In genomic region chr14:54207991-54208520, GRCh38 we compare ENCODE assay signal across 16 cellular contexts.
"Had no signal": no experiment of that assay in that cellular context is flagged by ENCODE, and none has a peak within 500 bp of the region (broad histone marks: within the 10 kb centered on the region; RNA-seq: fewer than 3 reads in every experiment).

No MANE protein-coding gene starts in this region.

- H3K36me3 Mint-ChIP-seq: activated naive CD4-positive, alpha-beta T cell treated with anti-CD3 and anti-CD28 coated beads, Interleukin-2, amount 50 U/mL, for 72 hours; brain; stimulated activated memory B cell treated with anti-CD40 and anti-IgM and Interleukin-4, amounts not matched to agents 10 μg/mL and 1 μg/mL and 100 μg/mL, for 72 hours had no signal

- H3K27ac ChIP-seq: left ventricle myocardium inferior, ovary had no signal

- H3K4me3 Mint-ChIP-seq: activated CD4-positive, alpha-beta memory T cell treated with anti-CD3 and anti-CD28 coated beads, Interleukin-2, amount 10 ng/mL, durations not matched to agents 7 days and 5 days; activated T-cell treated with anti-CD3 and anti-CD28 coated beads, Interleukin-2, amount 50 U/mL, for 4 hours; brain; central memory CD8-positive, alpha-beta T cell; stimulated activated memory B cell treated with anti-CD40 and anti-IgM and Interleukin-4, amounts not matched to agents 10 μg/mL and 1 μg/mL and 100 μg/mL, for 72 hours; T-helper 17 cell had no signal

- H3K4me1 ChIP-seq: left ventricle myocardium inferior had no signal

- H3K27ac Mint-ChIP-seq: activated CD4-positive, alpha-beta memory T cell treated with anti-CD3 and anti-CD28 coated beads, Interleukin-2, amount 10 ng/mL, durations not matched to agents 7 days and 5 days; activated naive CD4-positive, alpha-beta T cell treated with anti-CD3 and anti-CD28 coated beads, Interleukin-2, amount 50 U/mL, for 72 hours; brain; stimulated activated memory B cell treated with anti-CD40 and anti-IgM and Interleukin-4, amounts not matched to agents 10 μg/mL and 1 μg/mL and 100 μg/mL, for 72 hours; T-helper 17 cell had no signal

- H3K4me1 Mint-ChIP-seq: activated CD4-positive, alpha-beta memory T cell treated with anti-CD3 and anti-CD28 coated beads, Interleukin-2, amount 10 ng/mL, durations not matched to agents 7 days and 5 days; central memory CD8-positive, alpha-beta T cell; stimulated activated memory B cell treated with anti-CD40 and anti-IgM and Interleukin-4, amounts not matched to agents 10 μg/mL and 1 μg/mL and 100 μg/mL, for 72 hours; T-helper 17 cell had no signal

- FAIRE-seq: kidney had no signal

- ATAC-seq: activated naive CD4-positive, alpha-beta T cell treated with anti-CD3 and anti-CD28 coated beads, Interleukin-2, amount 50 U/mL, for 72 hours; activated T-cell treated with anti-CD3 and anti-CD28 coated beads, Interleukin-2, amount 50 U/mL, for 4 hours; esophagus mucosa; stimulated activated memory B cell treated with anti-CD40 and anti-IgM and Interleukin-4, amounts not matched to agents 10 μg/mL and 1 μg/mL and 100 μg/mL, for 72 hours; T-helper 17 cell had no signal

- DNase-seq: activated CD4-positive, alpha-beta memory T cell treated with anti-CD3 and anti-CD28 coated beads, Interleukin-2, amount 10 ng/mL, durations not matched to agents 7 days and 5 days; activated CD4-positive, alpha-beta T cell treated with anti-CD3 and anti-CD28 coated beads for 4 hours; activated effector memory CD4-positive, alpha-beta T cell treated with Interleukin-2 at 50 U/mL for 16 hours; activated T-cell treated with anti-CD3 and anti-CD28 coated beads, Interleukin-2, amount 50 U/mL, for 4 hours; amniotic stem cell; hippocampal formation; kidney; left ventricle myocardium inferior; ovary; stimulated activated CD4-positive, alpha-beta T cell treated with anti-CD3 and anti-CD28 coated beads, Interleukin-2, amount 100 ng/mL, for 48 hours; T-helper 17 cell had no signal

- H3K4me3 ChIP-seq: left ventricle myocardium inferior, ovary had no signal

- H3K9me3 ChIP-seq: ovary had no signal

- H3K27me3 ChIP-seq: ovary had no signal

- H3K36me3 ChIP-seq: left ventricle myocardium inferior, ovary had no signal

- H3K9me3 Mint-ChIP-seq: activated CD4-positive, alpha-beta memory T cell treated with anti-CD3 and anti-CD28 coated beads, Interleukin-2, amount 10 ng/mL, durations not matched to agents 7 days and 5 days; activated naive CD4-positive, alpha-beta T cell treated with anti-CD3 and anti-CD28 coated beads, Interleukin-2, amount 50 U/mL, for 72 hours; activated T-cell treated with anti-CD3 and anti-CD28 coated beads, Interleukin-2, amount 50 U/mL, for 4 hours; central memory CD8-positive, alpha-beta T cell; stimulated activated memory B cell treated with anti-CD40 and anti-IgM and Interleukin-4, amounts not matched to agents 10 μg/mL and 1 μg/mL and 100 μg/mL, for 72 hours had no signal
